In the genomic region with DNA sequence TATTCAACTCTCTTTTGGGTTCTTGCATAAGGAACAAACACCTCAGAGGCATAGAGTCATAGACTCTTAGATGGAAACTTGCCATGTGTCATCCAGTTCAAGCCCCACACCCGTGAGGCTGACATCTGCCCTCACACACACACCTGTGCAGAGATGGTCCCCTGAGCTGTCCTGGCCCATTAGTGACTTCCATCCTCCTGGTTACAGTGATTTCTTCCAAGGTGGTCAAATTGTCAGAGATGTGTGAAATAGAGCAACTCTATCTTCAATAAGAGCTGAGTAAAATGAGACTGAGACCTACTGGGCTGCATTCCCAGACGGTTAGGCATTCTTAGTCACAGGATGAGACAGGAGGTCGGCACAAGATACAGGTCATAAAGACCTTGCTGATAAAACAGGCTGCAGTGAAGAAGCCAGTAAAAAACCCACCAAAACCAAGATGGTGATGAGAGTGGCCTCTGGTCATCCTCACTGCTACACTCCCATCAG, we compare ENCODE assay signal across 1 cellular context.
TF ChIP-seq lines count a peak whose summit lies in the region.

No MANE protein-coding gene starts in this region.

TF ChIP-seq in H1, 55 proteins besides CTCF, POLR2A, EP300 and RAD21:
- TF ChIP-seq E2F6 (IDR thresholded peaks at IDR 0.05) = no peak
- no peak for TF ChIP-seq ATF3 (IDR thresholded peaks at IDR 0.05; ENCODE audit: insufficient read depth, low read depth, low read length)
- TF ChIP-seq, protein P1, sequence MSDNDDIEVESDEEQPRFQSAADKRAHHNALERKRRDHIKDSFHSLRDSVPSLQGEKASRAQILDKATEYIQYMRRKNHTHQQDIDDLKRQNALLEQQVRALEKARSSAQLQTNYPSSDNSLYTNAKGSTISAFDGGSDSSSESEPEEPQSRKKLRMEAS (IDR thresholded peaks at IDR 0.05) = no peak
- TF ChIP-seq JUND (IDR thresholded peaks at IDR 0.05; ENCODE audit: low read length) = no peak
- TF ChIP-seq TEAD4 (IDR thresholded peaks at IDR 0.05; ENCODE audit: low read depth, low read length) = no peak
- no peak for TF ChIP-seq KDM5A (IDR thresholded peaks at IDR 0.05; ENCODE audit: low read length)
- no peak for TF ChIP-seq RBBP5 (IDR thresholded peaks at IDR 0.05; ENCODE audit: borderline replicate concordance, low read depth, low read length)
- no peak for TF ChIP-seq RXRA (IDR thresholded peaks at IDR 0.05; ENCODE audit: insufficient read depth, low read depth, low read length)
- TF ChIP-seq CTBP2 (IDR thresholded peaks at IDR 0.05; ENCODE audit: borderline replicate concordance, insufficient read depth, insufficient read length, low read length) = no peak
- no peak for TF ChIP-seq SUZ12 (IDR thresholded peaks at IDR 0.05; ENCODE audit: low read length)
TF ChIP-seq in H1: peak in this region for 0.
